ENCODE assay signal across 23 cellular contexts in genomic region chr7:15778191-15778590, GRCh38.
"Had no signal": no experiment of that assay in that cellular context is flagged by ENCODE, and none has a peak within 500 bp of the region (broad histone marks: within the 10 kb centered on the region; RNA-seq: fewer than 3 reads in every experiment).

No MANE protein-coding gene starts in this region.

- H3K36me3 Mint-ChIP-seq: activated naive CD8-positive, alpha-beta T cell; natural killer cell treated with Interleukin-12 subunit alpha and Interleukin-12 subunit beta and Interleukin-15 and Interleukin-18, amount 100 ng/mL, for 72 hours had no signal

- H3K4me3 ChIP-seq: gastroesophageal sphincter, left lung, lung, mucosa of descending colon, pancreas, prostate gland, right atrium auricular region, spleen, tibial nerve had no signal

- H3K27ac Mint-ChIP-seq: activated CD4-positive, alpha-beta T cell treated with anti-CD3 and anti-CD28 coated beads for 36 hours; activated naive CD8-positive, alpha-beta T cell; dendritic cell treated with granulocyte-macrophage colony-stimulating factor and Interleukin-4, amounts not matched to agents 40 ng/mL and 50 ng/mL, for 4 days; natural killer cell treated with Interleukin-12 subunit alpha and Interleukin-12 subunit beta and Interleukin-15 and Interleukin-18, amount 100 ng/mL, for 72 hours; T-helper 17 cell had no signal

- DNase-seq: activated CD4-positive, alpha-beta T cell treated with anti-CD3 and anti-CD28 coated beads for 36 hours; activated CD4-positive, CD25-positive, alpha-beta regulatory T cell; activated T-cell treated with anti-CD3 and anti-CD28 coated beads, Interleukin-2, amount 50 U/mL, for 1 hour; anterior cingulate cortex; effector CD4-positive, alpha-beta T cell; hypothalamus; left lung; mucosa of descending colon; pancreas; spleen; stimulated activated naive CD4-positive, alpha-beta T cell; T-helper 17 cell had no signal

- H3K4me1 Mint-ChIP-seq: activated CD4-positive, alpha-beta T cell treated with anti-CD3 and anti-CD28 coated beads for 36 hours; central memory CD8-positive, alpha-beta T cell; T-helper 17 cell had no signal

- H3K27ac ChIP-seq: gastroesophageal sphincter, left lung, pancreas, prostate gland, right atrium auricular region, spleen, tibial nerve had no signal

- FAIRE-seq: bronchial epithelial cell had no signal

- H3K36me3 ChIP-seq: gastroesophageal sphincter, left lung, pancreas, prostate gland, right atrium auricular region, spleen, tibial nerve had no signal

- H3K9me3 ChIP-seq: gastroesophageal sphincter, left lung, mucosa of descending colon, pancreas, prostate gland, right atrium auricular region, tibial nerve had no signal

- H3K4me1 ChIP-seq: pancreas, prostate gland, right atrium auricular region, spleen had no signal

- H3K27me3 ChIP-seq: gastroesophageal sphincter, left lung, pancreas, right atrium auricular region, spleen, tibial nerve had no signal

- ATAC-seq: activated CD4-positive, alpha-beta T cell treated with anti-CD3 and anti-CD28 coated beads for 36 hours; gastroesophageal sphincter; left lung; mucosa of descending colon; natural killer cell treated with Interleukin-12 subunit alpha and Interleukin-12 subunit beta and Interleukin-15 and Interleukin-18, amount 100 ng/mL, for 72 hours; pancreas; SK-N-SH treated with all-trans-retinoic acid at 6 μM for 48 hours; T-helper 17 cell had no signal

- H3K4me3 Mint-ChIP-seq: activated CD4-positive, alpha-beta T cell treated with anti-CD3 and anti-CD28 coated beads for 36 hours; activated naive CD8-positive, alpha-beta T cell; central memory CD8-positive, alpha-beta T cell; dendritic cell treated with granulocyte-macrophage colony-stimulating factor and Interleukin-4, amounts not matched to agents 40 ng/mL and 50 ng/mL, for 4 days; natural killer cell treated with Interleukin-12 subunit alpha and Interleukin-12 subunit beta and Interleukin-15 and Interleukin-18, amount 100 ng/mL, for 72 hours; T-helper 17 cell had no signal

- H3K27me3 Mint-ChIP-seq: activated CD4-positive, alpha-beta T cell treated with anti-CD3 and anti-CD28 coated beads for 36 hours; activated naive CD8-positive, alpha-beta T cell; central memory CD8-positive, alpha-beta T cell; dendritic cell treated with granulocyte-macrophage colony-stimulating factor and Interleukin-4, amounts not matched to agents 40 ng/mL and 50 ng/mL, for 4 days; natural killer cell treated with Interleukin-12 subunit alpha and Interleukin-12 subunit beta and Interleukin-15 and Interleukin-18, amount 100 ng/mL, for 72 hours; T-helper 17 cell had no signal
